1 cellular context compared by ENCODE assay signal in the genomic region with DNA sequence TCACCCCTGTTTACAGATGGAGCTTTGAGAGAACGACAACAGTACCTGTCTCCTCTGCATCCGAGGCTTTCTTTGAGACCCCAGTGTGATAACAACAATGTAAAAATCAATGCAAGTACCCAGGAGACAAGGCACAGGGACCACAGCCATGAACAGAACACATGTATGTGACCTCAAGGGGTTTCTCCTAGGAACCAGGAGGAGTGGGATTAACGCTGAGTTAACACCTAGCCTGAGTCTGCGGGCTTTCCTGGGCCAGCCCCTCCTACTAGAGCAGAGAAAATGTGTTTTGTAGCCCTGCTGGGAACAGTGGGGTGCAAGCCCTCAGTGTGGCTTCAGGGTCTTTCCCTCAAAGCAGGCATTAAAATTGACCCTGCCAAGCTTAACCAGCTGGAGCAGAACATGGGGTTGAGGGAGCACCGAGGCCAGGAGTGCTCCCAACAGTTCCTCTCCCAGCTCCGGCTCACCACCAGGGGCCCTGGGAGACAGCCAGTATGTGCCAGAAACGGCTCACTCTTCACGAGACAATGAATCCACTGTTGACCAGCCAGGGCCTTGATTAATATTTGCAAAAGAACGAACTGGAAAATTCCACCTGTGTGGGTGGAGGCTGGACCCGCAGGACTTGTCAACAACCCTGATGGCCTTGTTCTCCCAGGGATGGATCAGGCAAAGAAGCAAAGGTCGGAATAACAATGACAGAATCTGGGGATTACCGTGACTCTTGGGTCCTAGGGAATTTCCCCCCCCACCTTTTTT.
TF ChIP-seq lines count a peak whose summit lies in the region.

No MANE protein-coding gene starts in this region.

TF ChIP-seq in HepG2, 621 proteins besides CTCF, POLR2A, EP300 and RAD21 (continued from another document and continues in another):
- TF ChIP-seq, protein P1, sequence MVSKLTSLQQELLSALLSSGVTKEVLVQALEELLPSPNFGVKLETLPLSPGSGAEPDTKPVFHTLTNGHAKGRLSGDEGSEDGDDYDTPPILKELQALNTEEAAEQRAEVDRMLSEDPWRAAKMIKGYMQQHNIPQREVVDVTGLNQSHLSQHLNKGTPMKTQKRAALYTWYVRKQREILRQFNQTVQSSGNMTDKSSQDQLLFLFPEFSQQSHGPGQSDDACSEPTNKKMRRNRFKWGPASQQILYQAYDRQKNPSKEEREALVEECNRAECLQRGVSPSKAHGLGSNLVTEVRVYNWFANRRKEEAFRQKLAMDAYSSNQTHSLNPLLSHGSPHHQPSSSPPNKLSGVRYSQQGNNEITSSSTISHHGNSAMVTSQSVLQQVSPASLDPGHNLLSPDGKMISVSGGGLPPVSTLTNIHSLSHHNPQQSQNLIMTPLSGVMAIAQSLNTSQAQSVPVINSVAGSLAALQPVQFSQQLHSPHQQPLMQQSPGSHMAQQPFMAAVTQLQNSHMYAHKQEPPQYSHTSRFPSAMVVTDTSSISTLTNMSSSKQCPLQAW (CRISPR knock-in tag; IDR thresholded peaks at IDR 0.05), result peak; percentile 77
- TF ChIP-seq ZNF446 (CRISPR knock-in tag; IDR thresholded peaks at IDR 0.05) (no peak), ZFP36L2 (CRISPR knock-in tag; IDR thresholded peaks at IDR 0.05) (no peak), ZNF83 (CRISPR knock-in tag; IDR thresholded peaks at IDR 0.05; ENCODE audit: borderline replicate concordance) (no peak), TGIF2 (CRISPR knock-in tag; IDR thresholded peaks at IDR 0.05) (no peak; the same call in 1 of the 2 replicates), ZNF567 (CRISPR knock-in tag; IDR thresholded peaks at IDR 0.05; ENCODE audit: borderline replicate concordance) (0 out of 2 replicates have a peak, but pooled peaks have one; percentile 19), ELF3 (CRISPR knock-in tag; IDR thresholded peaks at IDR 0.05) (peak; percentile 66), FOXM1 (CRISPR knock-in tag; IDR thresholded peaks at IDR 0.05) (no peak), ZNF510 (CRISPR knock-in tag; IDR thresholded peaks at IDR 0.05; ENCODE audit: low read depth) (no peak), TFDP2 (CRISPR knock-in tag; IDR thresholded peaks at IDR 0.05) (no peak), SIX1 (CRISPR knock-in tag; IDR thresholded peaks at IDR 0.05; ENCODE audit: borderline replicate concordance) (0 out of 2 replicates have a peak, but pooled peaks have one; percentile 12), ZNF564 (CRISPR knock-in tag; IDR thresholded peaks at IDR 0.05) (no peak), NFYB (CRISPR knock-in tag; IDR thresholded peaks at IDR 0.05) (no peak), ZNF781 (CRISPR knock-in tag; IDR thresholded peaks at IDR 0.05; ENCODE audit: borderline replicate concordance, not compliant biosample characterization) (no peak), SATB2 (CRISPR knock-in tag; IDR thresholded peaks at IDR 0.05) (0 out of 2 replicates have a peak, but pooled peaks have one; percentile 64), NCOA2 (CRISPR knock-in tag; IDR thresholded peaks at IDR 0.05) (peak; percentile 87), ZNF670 (CRISPR knock-in tag; IDR thresholded peaks at IDR 0.05; ENCODE audit: borderline replicate concordance) (peak; percentile 15; the same call in 1 of the 2 replicates), CCAR2 (optimal IDR thresholded peaks at IDR 0.05; ENCODE audit: low read depth, low read length) (peak; percentile 11), TFAP4 (IDR thresholded peaks at IDR 0.05; ENCODE audit: borderline replicate concordance, low read depth) (peak; percentile 79), GZF1 (CRISPR knock-in tag; IDR thresholded peaks at IDR 0.05) (no peak), ZSCAN20 (CRISPR knock-in tag; IDR thresholded peaks at IDR 0.05; ENCODE audit: borderline replicate concordance) (peak; percentile 90; the same call in 1 of the 2 replicates), ZNF629 (CRISPR knock-in tag; conservative IDR thresholded peaks at IDR 0.05) (peak; percentile 44), ZNF784 (CRISPR knock-in tag; IDR thresholded peaks at IDR 0.05; ENCODE audit: borderline replicate concordance) (no peak), SMAD3 (CRISPR knock-in tag; IDR thresholded peaks at IDR 0.05) (peak; percentile 76; the same call in 1 of the 2 replicates), PHF20 (CRISPR knock-in tag; IDR thresholded peaks at IDR 0.05) (no peak), PRDM15 (CRISPR knock-in tag; IDR thresholded peaks at IDR 0.05) (peak; percentile 66; the same call in 1 of the 2 replicates), ZNF44 (CRISPR knock-in tag; IDR thresholded peaks at IDR 0.05) (no peak), ZNF703 (CRISPR knock-in tag; IDR thresholded peaks at IDR 0.05; ENCODE audit: borderline replicate concordance) (no peak), ZNF121 (CRISPR knock-in tag; IDR thresholded peaks at IDR 0.05) (no peak), ZFP82 (CRISPR knock-in tag; IDR thresholded peaks at IDR 0.05; ENCODE audit: borderline replicate concordance) (no peak; the same call in 1 of the 2 replicates), SALL1 (CRISPR knock-in tag; IDR thresholded peaks at IDR 0.05) (peak; percentile 80), ZNF274 (CRISPR knock-in tag; IDR thresholded peaks at IDR 0.05) (0 out of 2 replicates have a peak, but pooled peaks have one; percentile 54), IKZF1 (IDR thresholded peaks at IDR 0.05) (no peak), ZNF780A (CRISPR knock-in tag; IDR thresholded peaks at IDR 0.05) (no peak), DBP (CRISPR knock-in tag; IDR thresholded peaks at IDR 0.05; ENCODE audit: not compliant biosample characterization) (peak; percentile 62), FUBP1 (CRISPR knock-in tag; IDR thresholded peaks at IDR 0.05; ENCODE audit: borderline replicate concordance) (no peak), TERF1 (CRISPR knock-in tag; IDR thresholded peaks at IDR 0.05) (no peak), ZNF558 (CRISPR knock-in tag; IDR thresholded peaks at IDR 0.05; ENCODE audit: borderline replicate concordance) (no peak), ZNF740 (CRISPR knock-in tag; IDR thresholded peaks at IDR 0.05) (peak; percentile 97; the same call in 1 of the 2 replicates), HCFC1 (IDR thresholded peaks at IDR 0.05; ENCODE audit: low read depth, low read length) (no peak), SAP130 (CRISPR knock-in tag; IDR thresholded peaks at IDR 0.05; ENCODE audit: low read depth) (peak; percentile 85), ERF (CRISPR knock-in tag; IDR thresholded peaks at IDR 0.05) (peak; percentile 85), ARNT (IDR thresholded peaks at IDR 0.05) (no peak)
- TF ChIP-seq, protein P2, sequence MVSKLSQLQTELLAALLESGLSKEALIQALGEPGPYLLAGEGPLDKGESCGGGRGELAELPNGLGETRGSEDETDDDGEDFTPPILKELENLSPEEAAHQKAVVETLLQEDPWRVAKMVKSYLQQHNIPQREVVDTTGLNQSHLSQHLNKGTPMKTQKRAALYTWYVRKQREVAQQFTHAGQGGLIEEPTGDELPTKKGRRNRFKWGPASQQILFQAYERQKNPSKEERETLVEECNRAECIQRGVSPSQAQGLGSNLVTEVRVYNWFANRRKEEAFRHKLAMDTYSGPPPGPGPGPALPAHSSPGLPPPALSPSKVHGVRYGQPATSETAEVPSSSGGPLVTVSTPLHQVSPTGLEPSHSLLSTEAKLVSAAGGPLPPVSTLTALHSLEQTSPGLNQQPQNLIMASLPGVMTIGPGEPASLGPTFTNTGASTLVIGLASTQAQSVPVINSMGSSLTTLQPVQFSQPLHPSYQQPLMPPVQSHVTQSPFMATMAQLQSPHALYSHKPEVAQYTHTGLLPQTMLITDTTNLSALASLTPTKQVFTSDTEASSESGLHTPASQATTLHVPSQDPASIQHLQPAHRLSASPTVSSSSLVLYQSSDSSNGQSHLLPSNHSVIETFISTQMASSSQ (IDR thresholded peaks at IDR 0.05; ENCODE audit: low read depth), result peak; percentile 50; the same call in 1 of the 2 replicates
- TF ChIP-seq, protein P2 (CRISPR knock-in tag; IDR thresholded peaks at IDR 0.05; ENCODE audit: borderline replicate concordance), result no peak; the same call in 1 of the 2 replicates
